Comparison of ENCODE assay signal across 22 cellular contexts in genomic region chr7:18117482-18117881, GRCh38.
A peak's percentile ranks its signal among the peaks of the same experiment; 100 is the strongest.
DNase-seq lines count a peak whose midpoint lies in the region; ATAC-seq, FAIRE-seq and TF ChIP-seq lines count a peak whose summit lies in the region.
"Had no signal": no experiment of that assay in that cellular context is flagged by ENCODE, and none has a peak within 500 bp of the region (broad histone marks: within the 10 kb centered on the region; RNA-seq: fewer than 3 reads in every experiment).

No MANE protein-coding gene starts in this region.

- no peak overlapping the region for H3K18ac ChIP-seq in IMR-90 (ENCODE audit: low read depth, low read length)
- H3K18ac ChIP-seq in mesenchymal stem cell (ENCODE audit: low read depth in 1 of 2, low read length in 2 of 2) = no peak overlapping the region

- H3K27ac ChIP-seq in IMR-90 (ENCODE audit: insufficient read depth, low read length) (no peak overlapping the region), K562 (ENCODE audit: extremely low read depth, low read depth, low read length) (no peak overlapping the region), mesenchymal stem cell (ENCODE audit: low read length, poor library complexity, severe bottlenecking) (no peak overlapping the region)

- H3K56ac ChIP-seq in IMR-90 (ENCODE audit: extremely low read depth, insufficient read depth, low read length) = no peak overlapping the region

- WGBS in IMR-90 (ENCODE audit: extremely low coverage in 2 of 2, insufficient read length in 1 of 2), 2 experiments = no CpG with 5 or more reads among the region's 3 CpGs
- 24% methylated on average over 3 of the region's 3 CpGs for WGBS in K562 (ENCODE audit: insufficient coverage, low coverage, missing lambda C conversion rate)
- 37% methylated on average over 3 of the region's 3 CpGs for WGBS in mesenchymal stem cell

- H4K20me1 ChIP-seq in IMR-90 (ENCODE audit: insufficient read depth, low read length) (no peaks in the 10 kb centered on the region), K562 (replicated peaks; ENCODE audit: control insufficient read depth, insufficient read depth, low read length) (no peaks in the 10 kb centered on the region)

- H3K4me1 ChIP-seq in IMR-90 (ENCODE audit: control insufficient read depth, insufficient read depth, low read length) (no peaks in the 10 kb centered on the region), K562 (replicated peaks in 1 of 2; ENCODE audit: control insufficient read depth in 2 of 2, insufficient read depth in 2 of 2, low read length in 2 of 2) (no peaks in the 10 kb centered on the region), mesenchymal stem cell (ENCODE audit: control insufficient read depth, insufficient read depth, low read depth, low read length) (no peaks in the 10 kb centered on the region)

- no peak for TF ChIP-seq CTCF in AG10803 (conservative IDR thresholded peaks at IDR 0.05; ENCODE audit: low read length)
- TF ChIP-seq CTCF in IMR-90 (conservative IDR thresholded peaks at IDR 0.05; ENCODE audit: low read depth, low read length) = no peak
- TF ChIP-seq CTCF in K562 (IDR thresholded peaks at IDR 0.05 in 2 of 3, conservative IDR thresholded peaks at IDR 0.05 in 1 of 3; ENCODE audit: insufficient read depth in 2 of 3, low read depth in 1 of 3, low read length in 3 of 3) = no peak
- no peak for TF ChIP-seq CTCF in GM10266 (IDR thresholded peaks at IDR 0.05; ENCODE audit: control insufficient read depth, insufficient read depth, low read depth, missing control alignments)

- H4K91ac ChIP-seq in IMR-90 (ENCODE audit: insufficient read depth, low read depth, low read length) = no peak overlapping the region
- H4K91ac ChIP-seq in mesenchymal stem cell (ENCODE audit: low read length) = no peak overlapping the region

- H3K27me3 ChIP-seq in IMR-90 (ENCODE audit: control insufficient read depth, insufficient read depth, low read length) (peaks cover 1% of the 10 kb centered on the region; the same call in 1 of the 2 replicates), K562 (ENCODE audit: control insufficient read depth in 2 of 2, insufficient read depth in 2 of 2, low read length in 2 of 2) (no peaks in the 10 kb centered on the region), mesenchymal stem cell (ENCODE audit: control insufficient read depth in 1 of 2, insufficient read depth in 1 of 2, low read length in 2 of 2) (no peaks in the 10 kb centered on the region)

- H3K4me3 ChIP-seq in AG10803 (ENCODE audit: low read length) = no peak overlapping the region
- no peak overlapping the region for H3K4me3 ChIP-seq in IMR-90 (ENCODE audit: insufficient read depth, low read depth, low read length)
- no peak overlapping the region for H3K4me3 ChIP-seq in K562
- H3K4me3 ChIP-seq in mesenchymal stem cell (ENCODE audit: insufficient read depth in 1 of 2, low read depth in 1 of 2, low read length in 2 of 2) = no peak overlapping the region

- no TSS peak for BruUV-seq in IMR-90 (replicated peaks; lab: Mats Ljungman, UMichigan)
- no TSS peak for BruUV-seq in K562 (replicated peaks; lab: Mats Ljungman, UMichigan)

- no peak overlapping the region for H2BK15ac ChIP-seq in IMR-90 (ENCODE audit: low read depth, low read length)
- H2BK15ac ChIP-seq in mesenchymal stem cell (ENCODE audit: low read depth, poor library complexity, severe bottlenecking) = no peak overlapping the region

- dilution Hi-C loops in IMR-90 (cut with HindIII; ENCODE audit: low sequenced_read_pairs, unreplicated experiment) = no loop called here

- intact Hi-C loops in IMR-90 (cut with micrococcal nuclease) (no loop called here), K562 (cut with micrococcal nuclease) (no loop called here)

- in situ Hi-C loops in IMR-90 (cut with MboI; ENCODE audit: low sequenced_read_pairs) = no loop called here
- in situ Hi-C loops in K562 (cut with MboI) = no loop called here

- H3K79me1 ChIP-seq in IMR-90 (ENCODE audit: low read depth in 1 of 2, low read length in 2 of 2) = no peaks in the 10 kb centered on the region
- no peaks in the 10 kb centered on the region for H3K79me1 ChIP-seq in mesenchymal stem cell (replicated peaks; ENCODE audit: low read length, poor library complexity, severe bottlenecking)

- H3K9me1 ChIP-seq in IMR-90 (ENCODE audit: insufficient read depth, low read length) (no peaks in the 10 kb centered on the region), K562 (ENCODE audit: control insufficient read depth, insufficient read depth, low read length) (no peaks in the 10 kb centered on the region)

- POLR2A ChIA-PET in IMR-90 (lab: Charles Lee; ENCODE audit: unreplicated experiment) (no interaction called here), K562 (lab: Yijun Ruan, JAX) (interaction anchor here (0.6 kb wide), 1 partner anchor 1886 kb away, joined by 3 read pairs; no protein-coding TSS in a partner anchor)

- H2AFZ ChIP-seq in IMR-90 (replicated peaks; ENCODE audit: low read length, poor library complexity) (no peak overlapping the region), K562 (ENCODE audit: low read depth, low read length) (peak overlapping the region; percentile 22; the same call in 1 of the 2 replicates), mesenchymal stem cell (ENCODE audit: low read depth, low read length) (no peak overlapping the region)

- ATAC-seq in IMR-90 (ENCODE audit: low read depth) = peak; percentile 32; the same call in 1 of the 2 replicates
- no peak for ATAC-seq in K562
- no peak for ATAC-seq in HG03095 (IDR thresholded peaks at IDR 0.05; ENCODE audit: unreplicated experiment)
- ATAC-seq: activated naive CD8-positive, alpha-beta T cell treated with anti-CD3 and anti-CD28 coated beads, Interleukin-2, amount 50 U/mL, for 24 hours; activated T-helper 17 cell treated with anti-CD3 and anti-CD28 coated beads, Interleukin-2, amount 50 U/mL, for 72 hours; effector memory CD8-positive, alpha-beta T cell had no signal

- H2BK120ac ChIP-seq in IMR-90 (ENCODE audit: low read depth, low read length) (no peak overlapping the region), mesenchymal stem cell (ENCODE audit: low read depth, low read length) (no peak overlapping the region)

- H3K14ac ChIP-seq in IMR-90 (replicated peaks; ENCODE audit: low read depth, low read length) (no peak overlapping the region), mesenchymal stem cell (ENCODE audit: low read length in 2 of 2) (no peak overlapping the region)

- H3K4me2 ChIP-seq in IMR-90 (ENCODE audit: low read depth, low read length) (no peak overlapping the region), K562 (ENCODE audit: insufficient read depth, low read length) (no peak overlapping the region), mesenchymal stem cell (ENCODE audit: low read length, poor library complexity, severe bottlenecking) (no peak overlapping the region)

- H2AK5ac ChIP-seq in IMR-90 (ENCODE audit: low read depth, low read length) (no peak overlapping the region), mesenchymal stem cell (ENCODE audit: low read length, severe bottlenecking) (no peak overlapping the region)

- H3K9ac ChIP-seq in IMR-90 (ENCODE audit: low read depth, low read length) (no peak overlapping the region), K562 (ENCODE audit: insufficient read depth in 1 of 2, low read depth in 2 of 2, low read length in 2 of 2) (no peak overlapping the region), mesenchymal stem cell (ENCODE audit: low read length) (no peak overlapping the region)

- H3K23ac ChIP-seq in IMR-90 (ENCODE audit: low read depth, low read length) (no peak overlapping the region), mesenchymal stem cell (ENCODE audit: low read length in 2 of 2) (no peak overlapping the region)

- no peak overlapping the region for H2AK9ac ChIP-seq in IMR-90 (replicated peaks; ENCODE audit: low read depth, low read length, poor library complexity)

- H4K8ac ChIP-seq in IMR-90 (ENCODE audit: low read depth in 2 of 2, low read length in 2 of 2) (no peak overlapping the region), mesenchymal stem cell (ENCODE audit: low read length) (no peak overlapping the region)

- H3K4ac ChIP-seq in IMR-90 (ENCODE audit: low read depth, low read length) (no peak overlapping the region), mesenchymal stem cell (ENCODE audit: low read depth in 1 of 2, low read length in 2 of 2) (no peak overlapping the region)

- H2BK5ac ChIP-seq in IMR-90 (ENCODE audit: low read depth, low read length, poor library complexity, severe bottlenecking) = no peak overlapping the region
- no peak overlapping the region for H2BK5ac ChIP-seq in mesenchymal stem cell (ENCODE audit: low read depth, low read length, poor library complexity, severe bottlenecking)

- CTCF ChIA-PET in IMR-90 (lab: Yijun Ruan, JAX) = no interaction called here
- CTCF ChIA-PET in K562 (lab: Yijun Ruan, JAX; ENCODE audit: low intra/inter-chr PET ratio) = no interaction called here

- H2BK12ac ChIP-seq in mesenchymal stem cell (ENCODE audit: low read length in 2 of 2) = no peak overlapping the region

- H4K5ac ChIP-seq in IMR-90 (ENCODE audit: low read depth, low read length) = no peak overlapping the region

- TF ChIP-seq POLR2A in IMR-90 (IDR thresholded peaks at IDR 0.05; ENCODE audit: low read depth, low read length) (no peak), K562 (conservative IDR thresholded peaks at IDR 0.05) (no peak)

- no peaks in the 10 kb centered on the region for H3K9me3 ChIP-seq in IMR-90 (ENCODE audit: control insufficient read depth, insufficient read depth, low read length)
- no peaks in the 10 kb centered on the region for H3K9me3 ChIP-seq in K562 (replicated peaks; ENCODE audit: control insufficient read depth, insufficient read depth, low read depth, low read length)
- no peaks in the 10 kb centered on the region for H3K9me3 ChIP-seq in mesenchymal stem cell (ENCODE audit: control insufficient read depth, low read length)

- DNase-seq in AG10803 (ENCODE audit: low read depth) (peak; percentile 36), IMR-90 (peak; percentile 59), K562 (ENCODE audit: extremely low read depth in 1 of 4, low spot score in 3 of 4) (no peak), mesenchymal stem cell (peak; percentile 90), activated gamma-delta T cell (lab: John Stamatoyannopoulos, UW) (no peak), GM10266 (ENCODE audit: extremely low spot score) (no peak), NCI-H1048 (lab: John Stamatoyannopoulos, UW) (no peak)
- DNase-seq: activated CD4-positive, CD25-positive, alpha-beta regulatory T cell treated with anti-CD3 and anti-CD28 coated beads, Interleukin-2, amount 50 U/mL, for 72 hours; activated naive CD8-positive, alpha-beta T cell treated with anti-CD3 and anti-CD28 coated beads, Interleukin-2, amount 50 U/mL, for 24 hours; CD4-positive, alpha-beta memory T cell; cerebellar nuclear complex; effector memory CD8-positive, alpha-beta T cell; GOT3; hippocampal formation; kidney; mammary epithelial cell; naive B cell; NCI-H1105; posterior cingulate gyrus; stimulated activated CD8-positive, alpha-beta memory T cell treated with anti-CD3 and anti-CD28 coated beads, Interleukin-4, amount 100 ng/mL, for 48 hours had no signal

- no peak for TF ChIP-seq RAD21 in IMR-90 (IDR thresholded peaks at IDR 0.05; ENCODE audit: low read length)
- no peak for TF ChIP-seq RAD21 in K562 (CRISPR knock-in tag; conservative IDR thresholded peaks at IDR 0.05 in 1 of 2, IDR thresholded peaks at IDR 0.05 in 1 of 2)

- FAIRE-seq in K562 (lab: Jason Lieb, UNC) = no peak
- FAIRE-seq: kidney had no signal

- H3K36me3 ChIP-seq in IMR-90 (ENCODE audit: control insufficient read depth, insufficient read depth, low read length) (no peaks in the 10 kb centered on the region), K562 (ENCODE audit: control insufficient read depth, insufficient read depth, low read length) (no peaks in the 10 kb centered on the region), mesenchymal stem cell (ENCODE audit: control insufficient read depth in 1 of 2, insufficient read depth in 2 of 2, low read depth in 1 of 2, low read length in 2 of 2) (no peaks in the 10 kb centered on the region)

- no peak overlapping the region for H2BK20ac ChIP-seq in IMR-90 (ENCODE audit: low read depth, low read length)

- TF ChIP-seq EP300 in K562 (IDR thresholded peaks at IDR 0.05; ENCODE audit: low read length) = no peak

- no peaks in the 10 kb centered on the region for H3K79me2 ChIP-seq in K562 (ENCODE audit: control insufficient read depth, insufficient read depth, low read length)

Comparison
In these comparisons a context has a peak if more than half of its experiments do, and no peak if none do; other contexts are left out.
1. DNase-seq: peak in AG10803 (single experiment), IMR-90 (single experiment) and mesenchymal stem cell (single experiment); none in K562 (0 of 4), activated gamma-delta T cell (single experiment), GM10266 (single experiment) and NCI-H1048 (single experiment).